17 cellular contexts compared by ENCODE assay signal in the genomic region with DNA sequence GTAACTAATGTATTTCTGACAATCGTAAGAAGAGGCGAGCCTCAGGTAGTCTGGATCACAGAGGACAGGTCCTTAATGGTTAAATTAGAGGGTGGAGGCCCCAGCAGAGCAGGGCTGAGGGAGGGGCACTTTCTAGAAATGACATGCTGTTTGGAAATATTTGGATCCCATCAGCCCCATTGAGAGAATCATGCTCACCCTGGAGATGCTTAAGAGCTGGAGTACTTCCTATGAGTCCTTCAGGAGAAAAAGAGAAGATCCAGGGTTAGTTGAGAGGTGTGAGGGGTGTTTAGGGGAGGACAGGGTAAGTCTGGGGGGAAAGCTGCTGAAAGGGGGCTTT.
DNase-seq lines count a peak whose midpoint lies in the region; ATAC-seq and TF ChIP-seq lines count a peak whose summit lies in the region.
"Had no signal": no experiment of that assay in that cellular context is flagged by ENCODE, and none has a peak within 500 bp of the region (broad histone marks: within the 10 kb centered on the region; RNA-seq: fewer than 3 reads in every experiment).

No MANE protein-coding gene starts in this region.

- H3K4me1 Mint-ChIP-seq in T-helper 17 cell, result peaks cover 6% of the 10 kb centered on the region

- H3K4me3 Mint-ChIP-seq in T-helper 17 cell, result no peak overlapping the region
- H3K4me3 Mint-ChIP-seq: activated CD8-positive, alpha-beta T cell treated with anti-CD3 and anti-CD28 coated beads for 36 hours had no signal

- no peak for TF ChIP-seq CTCF in heart left ventricle (IDR thresholded peaks at IDR 0.05)
- TF ChIP-seq CTCF in omental fat pad (IDR thresholded peaks at IDR 0.05), result no peak
- no peak for TF ChIP-seq CTCF in testis (IDR thresholded peaks at IDR 0.05)

- H3K27ac Mint-ChIP-seq in T-helper 17 cell, result no peak overlapping the region
- H3K27ac Mint-ChIP-seq: activated CD8-positive, alpha-beta T cell treated with anti-CD3 and anti-CD28 coated beads for 36 hours had no signal

- H3K36me3 ChIP-seq in heart left ventricle, result peaks cover 0 to 38% (median 0%) of the 10 kb centered on the region in 9 donors
- H3K36me3 ChIP-seq in testis (ENCODE audit: low read depth, missing control alignments), result no peaks in the 10 kb centered on the region
- H3K36me3 ChIP-seq: HAP-1 had no signal

- H3K4me3 ChIP-seq in heart left ventricle (peak overlapping the region; percentile 29 to 69 (median 58)), testis (peak overlapping the region; percentile 34 to 48)
- H3K4me3 ChIP-seq: HAP-1 had no signal

- DNase-seq in heart left ventricle (no peak), omental fat pad (ENCODE audit: low spot score) (no peak), testis (no peak), HT-29 (ENCODE audit: low spot score) (no peak), T-helper 17 cell (no peak), NCI-H748 treated with DMSO at 0.1 percent for 48 hours (lab: John Stamatoyannopoulos, UW) (no peak)
- DNase-seq: activated CD8-positive, alpha-beta T cell treated with anti-CD3 and anti-CD28 coated beads for 36 hours; activated effector memory CD4-positive, alpha-beta T cell treated with anti-CD3 and anti-CD28 coated beads, Interleukin-2, amount 50 U/mL, for 16 hours; DMS 273 treated with DMSO at 0.1 percent for 48 hours; erythroblast; midbrain; NCI-H1930; NCI-H69 had no signal

- H3K27ac ChIP-seq in angular gyrus (ENCODE audit: low read depth, low read length) (peak overlapping the region; percentile 82), heart left ventricle (peak overlapping the region; percentile 87 to 98 (median 95)), testis (peak overlapping the region; percentile 91)
- H3K27ac ChIP-seq: HL-60 had no signal

- ATAC-seq in heart left ventricle (peak; percentile 0 to 48 (median 30)), omental fat pad (ENCODE audit: low FRiP score) (peak; percentile 63), T-helper 17 cell (no peak), GM19397 (IDR thresholded peaks at IDR 0.05; ENCODE audit: unreplicated experiment) (no peak)
- ATAC-seq: activated CD8-positive, alpha-beta T cell treated with anti-CD3 and anti-CD28 coated beads for 36 hours had no signal

- 36 to 69% (median 51%) methylated on average over 2 of the region's 2 CpGs for WGBS in heart left ventricle, 4 donors
- 48 to 67% methylated on average over 2 of the region's 2 CpGs for WGBS in testis, 2 donors

- intact Hi-C loops in heart left ventricle (cut with DNase I), result loop anchor here in 5 of 10 donors (5.0 kb wide), 3 partner anchors 34 to 44 kb away; no protein-coding TSS in a partner anchor
- intact Hi-C loops in testis (cut with DNase I; ENCODE audit: low total_unique reads), result no loop called here

- H3K9me3 ChIP-seq in heart left ventricle (no peaks in the 10 kb centered on the region), testis (no peaks in the 10 kb centered on the region), T-helper 17 cell (ENCODE audit: control insufficient read depth, low read length, poor library complexity, severe bottlenecking) (no peaks in the 10 kb centered on the region)
- H3K9me3 ChIP-seq: HAP-1 had no signal

- H3K27me3 Mint-ChIP-seq in T-helper 17 cell, result no peaks in the 10 kb centered on the region
- H3K27me3 Mint-ChIP-seq: activated CD8-positive, alpha-beta T cell treated with anti-CD3 and anti-CD28 coated beads for 36 hours had no signal

- peaks cover 11% of the 10 kb centered on the region for H3K36me3 Mint-ChIP-seq in T-helper 17 cell (ENCODE audit: low read depth)

- H3K4me1 ChIP-seq in heart left ventricle (peaks cover 15 to 94% (median 69%) of the 10 kb centered on the region in 12 donors), testis (peaks cover 68% of the 10 kb centered on the region)

- H3K27me3 ChIP-seq in heart left ventricle (no peaks in the 10 kb centered on the region), testis (no peaks in the 10 kb centered on the region)

- TF ChIP-seq POLR2A in heart left ventricle (IDR thresholded peaks at IDR 0.05) (no peak), testis (IDR thresholded peaks at IDR 0.05) (no peak)

Comparison
In these comparisons a context has a peak if more than half of its experiments do, and no peak if none do; other contexts are left out.
1. ATAC-seq: peak in heart left ventricle (4 of 4) and omental fat pad (single experiment); none in T-helper 17 cell (single experiment) and GM19397 (single experiment).
2. Peak in every context shown above with its lines, with median percentiles within 50 percentile points of each other: H3K27ac ChIP-seq.